ENCODE assay signal across 11 cellular contexts in the genomic region with DNA sequence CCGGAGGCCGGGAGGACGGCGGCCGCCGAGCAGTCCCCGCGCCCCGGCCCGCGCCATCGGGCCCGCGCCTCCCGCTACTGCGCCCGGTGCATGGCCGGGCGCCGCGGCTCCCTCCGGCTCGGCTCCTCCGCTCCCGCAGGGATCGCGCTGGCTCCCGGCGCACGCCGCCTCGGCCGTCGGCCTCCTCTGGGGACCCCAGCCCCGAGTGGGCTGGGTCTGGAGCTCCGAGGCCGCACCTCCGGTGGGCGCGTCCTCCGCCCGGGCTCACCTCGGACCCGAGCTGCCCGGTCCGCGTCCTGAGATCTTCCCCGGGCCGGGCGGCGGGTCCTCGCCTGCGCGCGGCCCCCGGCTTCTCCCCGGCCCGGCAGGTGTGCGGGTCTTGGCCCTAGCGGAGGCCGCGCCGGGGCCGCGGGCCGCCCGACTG. TPM values are rescaled to one million over a fixed set of nuclear protein-coding genes. Genes with fewer than 3 reads are reported as not detected.
DNase-seq lines count a peak whose midpoint lies in the region; ATAC-seq and TF ChIP-seq lines count a peak whose summit lies in the region.
"Had no signal": no experiment of that assay in that cellular context is flagged by ENCODE, and none has a peak within 500 bp of the region (broad histone marks: within the 10 kb centered on the region; RNA-seq: fewer than 3 reads in every experiment).

No MANE protein-coding gene starts in this region.

- no peak overlapping the region for H3K9ac ChIP-seq in PC-3 (ENCODE audit: low read length)
- no peak overlapping the region for H3K9ac ChIP-seq in iPS-15b (ENCODE audit: low read depth, low read length)

- CTCF ChIA-PET in PC-3 (lab: Charles Lee) = no interaction called here

- H3K36me3 ChIP-seq in PC-3 (ENCODE audit: low read depth, low read length) = no peaks in the 10 kb centered on the region
- H3K36me3 ChIP-seq in iPS-15b (ENCODE audit: control insufficient read depth, insufficient read depth, low read length) = no peaks in the 10 kb centered on the region
- no peaks in the 10 kb centered on the region for H3K36me3 ChIP-seq in thoracic aorta
- H3K36me3 ChIP-seq in MG63 = no peaks in the 10 kb centered on the region

- intact Hi-C loops in PC-3 (cut with micrococcal nuclease) = no loop called here

- no peak overlapping the region for H2AFZ ChIP-seq in PC-3 (ENCODE audit: low read length)

- no peak overlapping the region for H3K4me3 Mint-ChIP-seq in activated T-cell treated with anti-CD3 and anti-CD28 coated beads, Interleukin-2, amount 50 U/mL, for 4 hours

- H3F3A ChIP-seq in PC-3 (ENCODE audit: low read length, unreplicated experiment) = no peaks in the 10 kb centered on the region

- H3K4me1 Mint-ChIP-seq in activated T-cell treated with anti-CD3 and anti-CD28 coated beads, Interleukin-2, amount 50 U/mL, for 4 hours (ENCODE audit: low read depth) = peaks cover 29% of the 10 kb centered on the region

- H3K27me3 Mint-ChIP-seq in activated T-cell treated with anti-CD3 and anti-CD28 coated beads, Interleukin-2, amount 50 U/mL, for 4 hours (ENCODE audit: low read depth) = peaks cover 40% of the 10 kb centered on the region

- TF ChIP-seq CTCF in PC-3 (conservative IDR thresholded peaks at IDR 0.05; ENCODE audit: low read depth, low read length) (no peak), thoracic aorta (IDR thresholded peaks at IDR 0.05) (no peak)

- H3K4me2 ChIP-seq in PC-3 (ENCODE audit: low read length) = peak overlapping the region; percentile 71

- H3K4me1 ChIP-seq in PC-3 (ENCODE audit: insufficient read depth, low read length) = peaks cover 6% of the 10 kb centered on the region
- no peaks in the 10 kb centered on the region for H3K4me1 ChIP-seq in iPS-15b (ENCODE audit: control insufficient read depth, insufficient read depth, low read length)
- H3K4me1 ChIP-seq in thoracic aorta (ENCODE audit: control insufficient read depth in 1 of 2, low read depth in 2 of 2) = peaks cover 22 to 44% of the 10 kb centered on the region in 2 donors

- no peaks in the 10 kb centered on the region for H3K36me3 Mint-ChIP-seq in activated T-cell treated with anti-CD3 and anti-CD28 coated beads, Interleukin-2, amount 50 U/mL, for 4 hours (ENCODE audit: insufficient read depth)

- H3K27me3 ChIP-seq in PC-3 (ENCODE audit: low read length) (0 out of 2 replicates have a peak, but pooled peaks cover 6% of the 10 kb centered on the region), iPS-15b (ENCODE audit: control insufficient read depth, insufficient read depth, low read length) (peaks cover 88% of the 10 kb centered on the region), thoracic aorta (replicated peaks; ENCODE audit: insufficient read depth) (peaks cover 27% of the 10 kb centered on the region), MG63 (peaks cover 19% of the 10 kb centered on the region)

- H3K9me2 ChIP-seq in PC-3 (replicated peaks; ENCODE audit: low read length) = no peaks in the 10 kb centered on the region

- ATAC-seq in activated T-cell treated with anti-CD3 and anti-CD28 coated beads, Interleukin-2, amount 50 U/mL, for 4 hours = peak; percentile 13 to 18
- ATAC-seq in PC-3 (no peak), thoracic aorta (ENCODE audit: insufficient number of reproducible peaks, low FRiP score, low read depth) (no peak)

- no peak overlapping the region for H3K27ac ChIP-seq in PC-3 (ENCODE audit: low read length)
- no peak overlapping the region for H3K27ac ChIP-seq in thoracic aorta
- H3K27ac ChIP-seq in caudate nucleus (ENCODE audit: low read depth, low read length) = no peak overlapping the region

- no peaks in the 10 kb centered on the region for H3K9me3 Mint-ChIP-seq in activated T-cell treated with anti-CD3 and anti-CD28 coated beads, Interleukin-2, amount 50 U/mL, for 4 hours
- H3K9me3 Mint-ChIP-seq: activated naive CD4-positive, alpha-beta T cell treated with anti-CD3 and anti-CD28 coated beads for 36 hours had no signal

- H3K9me3 ChIP-seq in PC-3 (ENCODE audit: low read length) = no peaks in the 10 kb centered on the region
- H3K9me3 ChIP-seq in iPS-15b (ENCODE audit: control insufficient read depth, insufficient read depth, low read length) = no peaks in the 10 kb centered on the region
- H3K9me3 ChIP-seq in thoracic aorta = no peaks in the 10 kb centered on the region
- no peaks in the 10 kb centered on the region for H3K9me3 ChIP-seq in MG63

- POLR2A ChIA-PET in PC-3 (lab: Charles Lee; ENCODE audit: unreplicated experiment) = no interaction called here

- H4K20me1 ChIP-seq in PC-3 (ENCODE audit: low read length) = no peaks in the 10 kb centered on the region

- peak overlapping the region; percentile 60 for H3K4me3 ChIP-seq in PC-3 (ENCODE audit: low read length)
- peak overlapping the region; percentile 30 for H3K4me3 ChIP-seq in iPS-15b (ENCODE audit: low read depth, low read length)
- H3K4me3 ChIP-seq in thoracic aorta = peak overlapping the region; percentile 68
- H3K4me3 ChIP-seq in MG63 = no peak overlapping the region

- no peak for DNase-seq in activated T-cell treated with anti-CD3 and anti-CD28 coated beads, Interleukin-2, amount 50 U/mL, for 4 hours
- DNase-seq in activated T-cell treated with anti-CD3 and anti-CD28 coated beads for 4 hours (no peak), PC-3 (no peak), thoracic aorta (ENCODE audit: low spot score) (no peak), hypothalamus (lab: John Stamatoyannopoulos, UW) (no peak), MG63 (no peak), caudate nucleus (lab: John Stamatoyannopoulos, UW) (no peak)

- no peaks in the 10 kb centered on the region for H3K79me2 ChIP-seq in PC-3 (ENCODE audit: low read length)

- BruUV-seq in PC-3 (replicated peaks; lab: Mats Ljungman, UMichigan) = no TSS peak

RNA-seq across cellular contexts. Expression of gene SHISA8, which starts 0.3 kb away (rescaled TPM):
- 1 to 10 TPM; 3.9 to 5.6 (median 5.0) TPM for total RNA-seq in activated T-cell treated with anti-CD3 and anti-CD28 coated beads, Interleukin-2, amount 50 U/mL, for 4 hours
- total RNA-seq in PC-3 (2014; rRNA removed) = not detected in 2 replicates
- total RNA-seq in thoracic aorta = not detected
- total RNA-seq in MG63 (2014; rRNA removed; shearing (Covaris generic); ENCODE audit: low replicate concordance) = not detected in 2 replicates
- total RNA-seq: NCI-H460, renal cortical epithelial cell had no signal

RNA-seq across cellular contexts. Expression of gene TNFRSF13C, which starts 12.0 kb away (rescaled TPM):
- total RNA-seq in activated T-cell treated with anti-CD3 and anti-CD28 coated beads, Interleukin-2, amount 50 U/mL, for 4 hours = 1 to 10 TPM; 6.1 to 7.6 (median 6.9) TPM
- total RNA-seq in PC-3 (2014; rRNA removed) (0.58 and 0.66 TPM in 2 replicates), thoracic aorta (not detected)
- total RNA-seq in MG63 (2014; rRNA removed; shearing (Covaris generic); ENCODE audit: low replicate concordance) = not detected in 2 replicates

RNA-seq across cellular contexts. Expression of gene CENPM, which starts 32.3 kb away (rescaled TPM):
- total RNA-seq in activated T-cell treated with anti-CD3 and anti-CD28 coated beads, Interleukin-2, amount 50 U/mL, for 4 hours = 10 to 100 TPM; 40.7 to 52.2 (median 48.5) TPM
- total RNA-seq in PC-3 (2014; rRNA removed) = 75.9 and 77.5 TPM in 2 replicates
- total RNA-seq in thoracic aorta = not detected
- 23.6 and 60.6 TPM in 2 replicates for total RNA-seq in MG63 (2014; rRNA removed; shearing (Covaris generic); ENCODE audit: low replicate concordance)

RNA-seq across cellular contexts. Expression of gene SEPTIN3, which starts 54.6 kb away (rescaled TPM):
- 1 to 10 TPM in 1 of 3 donors, under 1 TPM in 2; 0.68 to 1.3 (median 0.84) TPM for total RNA-seq in activated T-cell treated with anti-CD3 and anti-CD28 coated beads, Interleukin-2, amount 50 U/mL, for 4 hours
- 1.2 and 3.6 TPM in 2 replicates for total RNA-seq in PC-3 (2014; rRNA removed)
- not detected for total RNA-seq in thoracic aorta
- total RNA-seq in MG63 (2014; rRNA removed; shearing (Covaris generic); ENCODE audit: low replicate concordance) = 0.43 and 3.5 TPM in 2 replicates

Comparison
In these comparisons a context has a peak if more than half of its experiments do, and no peak if none do; other contexts are left out.
1. ATAC-seq: peak in activated T-cell treated with anti-CD3 and anti-CD28 coated beads, Interleukin-2, amount 50 U/mL, for 4 hours (2 of 2); none in PC-3 (single experiment) and thoracic aorta (single experiment).
2. RNA of gene CENPM, which starts 32.3 kb away (total RNA-seq): 75.9 to 77.5 TPM in PC-3, 23.6 to 60.6 TPM in MG63 and 40.7 to 52.2 TPM in activated T-cell treated with anti-CD3 and anti-CD28 coated beads, Interleukin-2, amount 50 U/mL, for 4 hours; not detected in thoracic aorta; every median in the first group is over 10 times any median in the second.